Comparison of ENCODE assay signal across 35 cellular contexts in genomic region chr13:84686458-84686857, GRCh38.
"Had no signal": no experiment of that assay in that cellular context is flagged by ENCODE, and none has a peak within 500 bp of the region (broad histone marks: within the 10 kb centered on the region; RNA-seq: fewer than 3 reads in every experiment).

No MANE protein-coding gene starts in this region.

- H3K27me3 Mint-ChIP-seq: activated B cell treated with CpG ODN at 0.5 μM for 24 hours; activated CD4-positive, alpha-beta memory T cell treated with anti-CD3 and anti-CD28 coated beads for 36 hours; activated CD4-positive, alpha-beta T cell treated with anti-CD3 and anti-CD28 coated beads, Interleukin-2, amount 10 ng/mL, durations not matched to agents 24 days and 14 days; activated CD8-positive, alpha-beta T cell treated with anti-CD3 and anti-CD28 coated beads for 36 hours; activated naive CD8-positive, alpha-beta T cell treated with anti-CD3 and anti-CD28 coated beads for 36 hours; activated T-helper 17 cell treated with anti-CD3 and anti-CD28 coated beads, Interleukin-2, amount 50 U/mL, for 72 hours had no signal

- H3K4me1 Mint-ChIP-seq: activated B cell treated with CpG ODN at 0.5 μM for 24 hours; activated CD4-positive, alpha-beta T cell treated with anti-CD3 and anti-CD28 coated beads, Interleukin-2, amount 10 ng/mL, durations not matched to agents 24 days and 14 days; activated naive CD8-positive, alpha-beta T cell treated with anti-CD3 and anti-CD28 coated beads for 36 hours; activated T-helper 17 cell treated with anti-CD3 and anti-CD28 coated beads, Interleukin-2, amount 50 U/mL, for 72 hours had no signal

- H3K9me3 ChIP-seq: adrenal gland, body of pancreas, breast epithelium had no signal

- H3K36me3 Mint-ChIP-seq: activated CD4-positive, alpha-beta memory T cell treated with anti-CD3 and anti-CD28 coated beads for 36 hours; activated naive CD4-positive, alpha-beta T cell treated with anti-CD3 and anti-CD28 coated beads, Interleukin-2, amount 50 U/mL, for 72 hours; activated naive CD8-positive, alpha-beta T cell treated with anti-CD3 and anti-CD28 coated beads for 36 hours had no signal

- H3K9me3 Mint-ChIP-seq: activated CD4-positive, alpha-beta memory T cell treated with anti-CD3 and anti-CD28 coated beads for 36 hours; activated CD4-positive, alpha-beta T cell treated with anti-CD3 and anti-CD28 coated beads, Interleukin-2, amount 10 ng/mL, durations not matched to agents 24 days and 14 days; activated CD8-positive, alpha-beta T cell treated with anti-CD3 and anti-CD28 coated beads for 36 hours; activated naive CD4-positive, alpha-beta T cell treated with anti-CD3 and anti-CD28 coated beads for 36 hours; activated naive CD8-positive, alpha-beta T cell treated with anti-CD3 and anti-CD28 coated beads for 36 hours; activated T-cell treated with anti-CD3 and anti-CD28 coated beads, Interleukin-2, amount 50 U/mL, for 72 hours; activated T-helper 1 cell treated with anti-CD3 and anti-CD28 coated beads, Interleukin-12 subunit alpha, Interleukin-12 subunit beta, Interleukin-2, Interleukin-4 antibody, amounts not matched to agents 30 ng/mL and 10 ng/mL and 1 ng/mL, durations not matched to agents 14 hours and 24 hours and 36 hours; activated T-helper 17 cell treated with anti-CD3 and anti-CD28 coated beads, Interleukin-2, amount 50 U/mL, for 72 hours had no signal

- H3K36me3 ChIP-seq: adrenal gland, brain microvascular endothelial cell, breast epithelium had no signal

- DNase-seq: activated B cell treated with CpG ODN at 0.5 μM for 24 hours; activated CD4-positive, alpha-beta memory T cell treated with anti-CD3 and anti-CD28 coated beads for 36 hours; activated CD4-positive, alpha-beta T cell treated with anti-CD3 and anti-CD28 coated beads for 4 hours; activated CD4-positive, alpha-beta T cell treated with anti-CD3 and anti-CD28 coated beads, Interleukin-2, amount 10 ng/mL, durations not matched to agents 24 days and 14 days; activated CD4-positive, alpha-beta T cell treated with anti-CD3 and anti-CD28 coated beads, Interleukin-2, amount 50 U/mL, for 1 hour; activated CD4-positive, alpha-beta T cell treated with anti-CD3 and anti-CD28 coated beads, Interleukin-2, amount 50 U/mL, for 4 hours; activated CD4-positive, CD25-positive, alpha-beta regulatory T cell treated with anti-CD3 and anti-CD28 coated beads, Interleukin-2, amount 50 U/mL, for 72 hours; activated CD8-positive, alpha-beta memory T cell treated with anti-CD3 and anti-CD28 coated beads, Interleukin-2, amount 50 U/mL, for 4 hours; activated CD8-positive, alpha-beta T cell treated with anti-CD3 and anti-CD28 coated beads for 36 hours; activated effector memory CD4-positive, alpha-beta T cell treated with anti-CD3 and anti-CD28 coated beads, Interleukin-2, amount 50 U/mL, for 16 hours; activated gamma-delta T cell treated with Interleukin-2 at 50 U/mL for 16 hours; activated naive CD4-positive, alpha-beta T cell; activated naive CD4-positive, alpha-beta T cell treated with anti-CD3 and anti-CD28 coated beads for 36 hours; activated naive CD4-positive, alpha-beta T cell treated with anti-CD3 and anti-CD28 coated beads, Interleukin-2, amount 50 U/mL, for 16 hours; activated naive CD8-positive, alpha-beta T cell treated with anti-CD3 and anti-CD28 coated beads for 36 hours; activated T-cell treated with anti-CD3 and anti-CD28 coated beads for 4 hours; activated T-cell treated with anti-CD3 and anti-CD28 coated beads, Interleukin-2, amount 50 U/mL, for 1 hour; activated T-cell treated with anti-CD3 and anti-CD28 coated beads, Interleukin-2, amount 50 U/mL, for 4 hours; activated T-cell treated with anti-CD3 and anti-CD28 coated beads, Interleukin-2, amount 50 U/mL, for 72 hours; adrenal gland; amniotic stem cell; aorta; brain microvascular endothelial cell; central memory CD4-positive, alpha-beta T cell; T-helper 1 cell; T-helper 2 cell; T-helper 9 cell had no signal

- H3K27me3 ChIP-seq: adrenal gland, body of pancreas, brain microvascular endothelial cell, breast epithelium had no signal

- H3K27ac ChIP-seq: adrenal gland, body of pancreas, brain microvascular endothelial cell, breast epithelium, VCaP had no signal

- H3K4me3 ChIP-seq: adrenal gland, body of pancreas, breast epithelium had no signal

- ATAC-seq: activated CD8-positive, alpha-beta T cell treated with anti-CD3 and anti-CD28 coated beads for 36 hours; activated naive CD4-positive, alpha-beta T cell treated with anti-CD3 and anti-CD28 coated beads, Interleukin-2, amount 50 U/mL, for 72 hours; activated T-cell treated with anti-CD3 and anti-CD28 coated beads, Interleukin-2, amount 50 U/mL, for 4 hours; activated T-cell treated with anti-CD3 and anti-CD28 coated beads, Interleukin-2, amount 50 U/mL, for 72 hours; activated T-helper 17 cell treated with anti-CD3 and anti-CD28 coated beads, Interleukin-2, amount 50 U/mL, for 72 hours had no signal

- H3K4me3 Mint-ChIP-seq: activated B cell treated with CpG ODN at 0.5 μM for 24 hours; activated CD4-positive, alpha-beta memory T cell treated with anti-CD3 and anti-CD28 coated beads for 36 hours; activated CD4-positive, alpha-beta T cell treated with anti-CD3 and anti-CD28 coated beads, Interleukin-2, amount 10 ng/mL, durations not matched to agents 24 days and 14 days; activated CD8-positive, alpha-beta T cell treated with anti-CD3 and anti-CD28 coated beads for 36 hours; activated naive CD4-positive, alpha-beta T cell treated with anti-CD3 and anti-CD28 coated beads for 36 hours; activated naive CD8-positive, alpha-beta T cell treated with anti-CD3 and anti-CD28 coated beads for 36 hours; activated T-cell treated with anti-CD3 and anti-CD28 coated beads, Interleukin-2, amount 50 U/mL, for 4 hours; activated T-cell treated with anti-CD3 and anti-CD28 coated beads, Interleukin-2, amount 50 U/mL, for 72 hours; activated T-helper 1 cell treated with anti-CD3 and anti-CD28 coated beads, Interleukin-12 subunit alpha, Interleukin-12 subunit beta, Interleukin-2, Interleukin-4 antibody, amounts not matched to agents 30 ng/mL and 10 ng/mL and 1 ng/mL, durations not matched to agents 14 hours and 24 hours and 36 hours; activated T-helper 17 cell treated with anti-CD3 and anti-CD28 coated beads, Interleukin-2, amount 50 U/mL, for 72 hours; T-helper 1 cell treated with Interleukin-12 subunit alpha and Interleukin-12 subunit beta and Interleukin-4 antibody, amounts not matched to agents 30 μg/mL and 1 μg/mL, for 36 hours; T-helper 2 cell treated with Interferon-gamma antibody and Interleukin-4, amounts not matched to agents 5 μg/mL and 100 μg/mL, for 36 hours had no signal

- H3K4me1 ChIP-seq: adrenal gland, breast epithelium had no signal

- H3K27ac Mint-ChIP-seq: activated B cell treated with CpG ODN at 0.5 μM for 24 hours; activated CD4-positive, alpha-beta memory T cell treated with anti-CD3 and anti-CD28 coated beads for 36 hours; activated CD4-positive, alpha-beta T cell treated with anti-CD3 and anti-CD28 coated beads, Interleukin-2, amount 10 ng/mL, durations not matched to agents 24 days and 14 days; activated CD8-positive, alpha-beta T cell treated with anti-CD3 and anti-CD28 coated beads for 36 hours; activated naive CD4-positive, alpha-beta T cell treated with anti-CD3 and anti-CD28 coated beads for 36 hours; activated naive CD4-positive, alpha-beta T cell treated with anti-CD3 and anti-CD28 coated beads, Interleukin-2, amount 50 U/mL, for 72 hours; activated naive CD8-positive, alpha-beta T cell treated with anti-CD3 and anti-CD28 coated beads for 36 hours; activated T-cell treated with anti-CD3 and anti-CD28 coated beads, Interleukin-2, amount 50 U/mL, for 72 hours; activated T-helper 1 cell treated with anti-CD3 and anti-CD28 coated beads, Interleukin-12 subunit alpha, Interleukin-12 subunit beta, Interleukin-2, Interleukin-4 antibody, amounts not matched to agents 30 ng/mL and 10 ng/mL and 1 ng/mL, durations not matched to agents 14 hours and 24 hours and 36 hours; activated T-helper 17 cell treated with anti-CD3 and anti-CD28 coated beads, Interleukin-2, amount 50 U/mL, for 72 hours; T-helper 1 cell treated with Interleukin-12 subunit alpha and Interleukin-12 subunit beta and Interleukin-4 antibody, amounts not matched to agents 30 μg/mL and 1 μg/mL, for 36 hours; T-helper 2 cell treated with Interferon-gamma antibody and Interleukin-4, amounts not matched to agents 5 μg/mL and 100 μg/mL, for 36 hours had no signal
